In the genomic region with DNA sequence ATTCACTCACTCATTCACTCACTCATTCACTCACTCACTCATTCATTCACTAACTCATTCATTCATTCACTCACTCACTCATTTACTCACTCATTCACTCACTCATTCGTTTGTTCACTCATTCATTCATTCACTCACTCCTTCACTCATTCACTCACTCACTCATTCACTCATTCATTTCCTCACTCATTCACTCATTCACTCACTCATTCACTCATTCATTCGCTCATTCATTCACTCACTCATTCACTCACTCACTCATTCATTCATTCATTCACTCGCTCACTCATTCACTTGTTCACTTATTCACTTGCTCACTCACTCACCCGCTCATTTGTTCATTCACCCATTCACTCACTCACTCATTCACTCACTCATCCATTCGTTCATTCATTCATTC, we compare ENCODE assay signal across 7 cellular contexts.
DNase-seq lines count a peak whose midpoint lies in the region; ATAC-seq, FAIRE-seq and TF ChIP-seq lines count a peak whose summit lies in the region.
"Not testable (repeated sequence)": the region's sequence is repeated elsewhere in the genome, so short reads cannot be mapped to it uniquely, and the experiment has no call there.

No MANE protein-coding gene starts in this region.

- 49 to 50% methylated on average over 5 of the region's 5 CpGs for WGBS in endodermal cell (ENCODE audit: insufficient coverage in 1 of 2, insufficient read length in 1 of 2), 2 experiments
- 21% methylated on average over 5 of the region's 5 CpGs for WGBS in HepG2 (ENCODE audit: low lambda C conversion rate)

- H3K9me3 Mint-ChIP-seq in MCF 10A (ENCODE audit: unreplicated experiment) (peaks cover 39% of the 10 kb centered on the region), endodermal cell (peaks cover 93% of the 10 kb centered on the region), neural progenitor cell (peaks cover 58% of the 10 kb centered on the region)

- not testable (repeated sequence) for TF ChIP-seq RAD21 in HepG2 (CRISPR knock-in tag; IDR thresholded peaks at IDR 0.05)

- BruUV-seq in MCF 10A (replicated peaks; lab: Mats Ljungman, UMichigan); HepG2 (replicated peaks; lab: Mats Ljungman, UMichigan): not testable (repeated sequence)

- not testable (repeated sequence) for H3K79me2 ChIP-seq in HepG2 (ENCODE audit: insufficient read depth, low read length); neural progenitor cell (ENCODE audit: low read depth)

- not testable (repeated sequence) for H3K36me3 Mint-ChIP-seq in MCF 10A (ENCODE audit: insufficient read depth, unreplicated experiment); neural progenitor cell
- H3K36me3 Mint-ChIP-seq in endodermal cell (ENCODE audit: low read depth), result peaks cover 12% of the 10 kb centered on the region

- intact Hi-C loops in MCF 10A (cut with micrococcal nuclease); HepG2 (cut with micrococcal nuclease; ENCODE audit: unreplicated experiment): not testable (repeated sequence)

- in situ Hi-C loops in HepG2 (cut with HindIII; ENCODE audit: extremely low pct_ligation_motif_present, low pct_unique_long_range_greater_than_20kb), result not testable (repeated sequence)

- H3K27ac ChIP-seq in HEK293 (ENCODE audit: extremely low read depth, low read depth, low read length); endodermal cell (ENCODE audit: low read depth, low read length); HepG2 (ENCODE audit: extremely low read length, insufficient read depth, low read length); neural progenitor cell: not testable (repeated sequence)

- not testable (repeated sequence) for H3K4me2 ChIP-seq in HepG2 (ENCODE audit: low read depth, low read length); neural progenitor cell

- not testable (repeated sequence) for H3K4me1 ChIP-seq in HEK293 (ENCODE audit: control insufficient read depth, insufficient read depth, low read length); endodermal cell (ENCODE audit: control insufficient read depth, insufficient read depth, low read length); HepG2 (ENCODE audit: insufficient read depth, low read length); neural progenitor cell

- DNase-seq in amniotic epithelial cell (ENCODE audit: low read depth), result peak; percentile 37
- DNase-seq in MCF 10A (ENCODE audit: unreplicated experiment), result peak; percentile 0
- DNase-seq in endodermal cell; HepG2 (ENCODE audit: low spot score); neural progenitor cell (ENCODE audit: low spot score): not testable (repeated sequence)
- DNase-seq in fibroblast of pulmonary artery (ENCODE audit: low read depth), result peak; percentile 2

- not testable (repeated sequence) for H3F3A ChIP-seq in neural progenitor cell (ENCODE audit: low read depth)

- H3K9me3 ChIP-seq in HEK293 (ENCODE audit: control insufficient read depth, insufficient read depth, low read depth, low read length); HepG2 (ENCODE audit: low read length); neural progenitor cell (ENCODE audit: low read depth): not testable (repeated sequence)
- peaks cover 23% of the 10 kb centered on the region for H3K9me3 ChIP-seq in endodermal cell (ENCODE audit: control insufficient read depth, low read length)

- H3K27me3 Mint-ChIP-seq in MCF 10A (ENCODE audit: insufficient read depth, unreplicated experiment); endodermal cell (ENCODE audit: insufficient read depth); neural progenitor cell (ENCODE audit: insufficient read depth, low read depth): not testable (repeated sequence)

- H3K36me3 ChIP-seq in HEK293 (ENCODE audit: control insufficient read depth in 2 of 2, insufficient read depth in 1 of 2, low read length in 2 of 2); endodermal cell (ENCODE audit: control insufficient read depth, insufficient read depth, low read length); HepG2 (replicated peaks in 1 of 2; ENCODE audit: control insufficient read depth in 1 of 2, insufficient read depth in 2 of 2, low read length in 2 of 2); neural progenitor cell: not testable (repeated sequence)

- not testable (repeated sequence) for H3K4me3 Mint-ChIP-seq in MCF 10A (ENCODE audit: unreplicated experiment); endodermal cell
- H3K4me3 Mint-ChIP-seq in neural progenitor cell, result peak overlapping the region; percentile 2

- H3K4me1 Mint-ChIP-seq in MCF 10A (ENCODE audit: insufficient read depth, unreplicated experiment); endodermal cell; neural progenitor cell: not testable (repeated sequence)

- not testable (repeated sequence) for H3K27ac Mint-ChIP-seq in MCF 10A (ENCODE audit: low read depth, unreplicated experiment); endodermal cell; neural progenitor cell

- not testable (repeated sequence) for TF ChIP-seq EP300 in HepG2 (IDR thresholded peaks at IDR 0.05; ENCODE audit: low read depth in 2 of 2, low read length in 2 of 2); HepG2 (CRISPR knock-in tag; IDR thresholded peaks at IDR 0.05; ENCODE audit: borderline replicate concordance)

- CTCF ChIA-PET in HEK293 (lab: Yijun Ruan, JAX); MCF 10A (lab: Yijun Ruan, JAX); HepG2 (lab: Yijun Ruan, JAX; ENCODE audit: low intra/inter-chr PET ratio, low total read pairs): not testable (repeated sequence)

- not testable (repeated sequence) for H3K4me3 ChIP-seq in HEK293 (ENCODE audit: low read depth, low read length); fibroblast of pulmonary artery (replicated peaks; ENCODE audit: low read depth, low read length); HepG2 (replicated peaks in 1 of 3; ENCODE audit: insufficient read depth in 1 of 3, low read depth in 2 of 3, low read length in 3 of 3); neural progenitor cell
- peak overlapping the region; percentile 62 for H3K4me3 ChIP-seq in endodermal cell (ENCODE audit: low read length)

- not testable (repeated sequence) for H3K27me3 ChIP-seq in endodermal cell (ENCODE audit: control insufficient read depth, insufficient read depth, low read length, poor library complexity, severe bottlenecking); HepG2 (ENCODE audit: control insufficient read depth in 1 of 2, insufficient read depth in 2 of 2, low read length in 2 of 2); neural progenitor cell

- not testable (repeated sequence) for TF ChIP-seq POLR2A in HepG2 (IDR thresholded peaks at IDR 0.05; ENCODE audit: insufficient read depth in 1 of 2, low read depth in 2 of 2, low read length in 2 of 2)

- H2AFZ ChIP-seq in HepG2 (ENCODE audit: low read length); neural progenitor cell (replicated peaks): not testable (repeated sequence)

- H4K20me1 ChIP-seq in HepG2 (ENCODE audit: insufficient read depth, low read length); neural progenitor cell (ENCODE audit: low read depth): not testable (repeated sequence)

- TF ChIP-seq CTCF in HEK293 (tag by site-specific recombination; IDR thresholded peaks at IDR 0.05); MCF 10A (IDR thresholded peaks at IDR 0.05; ENCODE audit: unreplicated experiment); endodermal cell (conservative IDR thresholded peaks at IDR 0.05); fibroblast of pulmonary artery (IDR thresholded peaks at IDR 0.05; ENCODE audit: low read length, missing control alignments); HepG2 (CRISPR knock-in tag; IDR thresholded peaks at IDR 0.05); neural progenitor cell (IDR thresholded peaks at IDR 0.05): not testable (repeated sequence)

- not testable (repeated sequence) for ATAC-seq in HepG2

- not testable (repeated sequence) for H3K9ac ChIP-seq in endodermal cell (ENCODE audit: extremely low read depth, low read length, poor library complexity, severe bottlenecking); HepG2 (ENCODE audit: insufficient read depth, low read depth, low read length); neural progenitor cell

- POLR2A ChIA-PET in HEK293 (lab: Yijun Ruan, JAX); MCF 10A (lab: Yijun Ruan, JAX); HepG2 (lab: Yijun Ruan, JAX): not testable (repeated sequence)

- not testable (repeated sequence) for FAIRE-seq in HepG2 (lab: Jason Lieb, UNC)

TF ChIP-seq in HEK293, 187 proteins besides CTCF, POLR2A, EP300 and RAD21:
- 0 out of 2 replicates have a peak, but pooled peaks have one; percentile 30 for TF ChIP-seq PRDM1 (tag by site-specific recombination; IDR thresholded peaks at IDR 0.05)
- 0 out of 2 replicates have a peak, but pooled peaks have one; percentile 35 for TF ChIP-seq ZNF366 (tag by site-specific recombination; conservative IDR thresholded peaks at IDR 0.05)
- 0 out of 2 replicates have a peak, but pooled peaks have one; percentile 49 for TF ChIP-seq ZNF24 (tag by site-specific recombination; IDR thresholded peaks at IDR 0.05)

TF ChIP-seq in HepG2, 621 proteins besides CTCF, POLR2A, EP300 and RAD21:
- peak; percentile 94 for TF ChIP-seq ZNF24 (IDR thresholded peaks at IDR 0.05)
